In the genomic region with DNA sequence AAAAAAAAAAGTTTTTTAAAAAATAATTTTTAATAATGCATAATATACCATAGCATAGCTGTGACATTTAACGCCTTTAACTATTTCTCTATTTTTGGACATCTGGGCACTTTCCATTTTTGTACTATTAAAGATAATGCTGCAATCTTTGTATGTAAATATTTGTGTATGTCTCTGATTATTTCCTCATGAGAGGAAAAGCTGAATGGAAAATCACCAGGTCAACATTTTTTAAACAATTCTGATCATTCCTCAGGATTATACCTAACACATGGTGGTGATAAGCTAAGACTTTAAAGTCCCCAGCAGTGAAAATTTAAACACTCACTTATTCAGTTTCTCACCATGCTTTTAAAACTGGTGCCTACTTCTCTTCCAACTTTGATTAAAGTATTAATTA, we compare ENCODE assay signal across 1 cellular context.
TF ChIP-seq lines count a peak whose summit lies in the region.

No MANE protein-coding gene starts in this region.

TF ChIP-seq in HepG2, 621 proteins besides CTCF, POLR2A, EP300 and RAD21 (continued from another document):
- peak; percentile 26; the same call in 1 of the 2 replicates for TF ChIP-seq MAFF (IDR thresholded peaks at IDR 0.05; ENCODE audit: low read depth, low read length)
- no peak for TF ChIP-seq ZNF430 (CRISPR knock-in tag; IDR thresholded peaks at IDR 0.05)
- no peak for TF ChIP-seq TAF15 (IDR thresholded peaks at IDR 0.05; ENCODE audit: low read depth, low read length, poor library complexity, severe bottlenecking)
- TF ChIP-seq, protein P1, sequence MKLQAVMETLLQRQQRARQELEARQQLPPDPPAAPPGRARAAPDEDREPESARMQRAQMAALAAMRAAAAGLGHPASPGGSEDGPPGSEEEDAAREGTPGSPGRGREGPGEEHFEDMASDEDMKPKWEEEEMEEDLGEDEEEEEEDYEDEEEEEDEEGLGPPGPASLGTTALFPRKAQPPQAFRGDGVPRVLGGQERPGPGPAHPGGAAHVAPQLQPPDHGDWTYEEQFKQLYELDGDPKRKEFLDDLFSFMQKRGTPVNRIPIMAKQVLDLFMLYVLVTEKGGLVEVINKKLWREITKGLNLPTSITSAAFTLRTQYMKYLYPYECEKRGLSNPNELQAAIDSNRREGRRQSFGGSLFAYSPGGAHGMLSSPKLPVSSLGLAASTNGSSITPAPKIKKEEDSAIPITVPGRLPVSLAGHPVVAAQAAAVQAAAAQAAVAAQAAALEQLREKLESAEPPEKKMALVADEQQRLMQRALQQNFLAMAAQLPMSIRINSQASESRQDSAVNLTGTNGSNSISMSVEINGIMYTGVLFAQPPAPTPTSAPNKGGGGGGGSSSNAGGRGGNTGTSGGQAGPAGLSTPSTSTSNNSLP (IDR thresholded peaks at IDR 0.05; ENCODE audit: low read depth, low read length), result 0 out of 2 replicates have a peak, but pooled peaks have one; percentile 35
- TF ChIP-seq ZNF263 (CRISPR knock-in tag; IDR thresholded peaks at IDR 0.05), result no peak
- TF ChIP-seq, protein P2, sequence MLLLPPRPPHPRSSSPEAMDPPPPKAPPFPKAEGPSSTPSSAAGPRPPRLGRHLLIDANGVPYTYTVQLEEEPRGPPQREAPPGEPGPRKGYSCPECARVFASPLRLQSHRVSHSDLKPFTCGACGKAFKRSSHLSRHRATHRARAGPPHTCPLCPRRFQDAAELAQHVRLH (CRISPR knock-in tag; IDR thresholded peaks at IDR 0.05; ENCODE audit: borderline replicate concordance, low read depth), result no peak
- peak; percentile 42; the same call in 1 of the 2 replicates for TF ChIP-seq SOX5 (CRISPR knock-in tag; IDR thresholded peaks at IDR 0.05; ENCODE audit: borderline replicate concordance)
- no peak for TF ChIP-seq STAT5B (CRISPR knock-in tag; IDR thresholded peaks at IDR 0.05)
- peak; percentile 58; the same call in 1 of the 2 replicates for TF ChIP-seq NFIC (IDR thresholded peaks at IDR 0.05; ENCODE audit: low read length)
- peak; percentile 68 for TF ChIP-seq FOXA3 (CRISPR knock-in tag; IDR thresholded peaks at IDR 0.05)
- TF ChIP-seq TBL1XR1 (IDR thresholded peaks at IDR 0.05; ENCODE audit: borderline replicate concordance, low read length, partially characterized antibody), result no peak
- TF ChIP-seq, protein P3, sequence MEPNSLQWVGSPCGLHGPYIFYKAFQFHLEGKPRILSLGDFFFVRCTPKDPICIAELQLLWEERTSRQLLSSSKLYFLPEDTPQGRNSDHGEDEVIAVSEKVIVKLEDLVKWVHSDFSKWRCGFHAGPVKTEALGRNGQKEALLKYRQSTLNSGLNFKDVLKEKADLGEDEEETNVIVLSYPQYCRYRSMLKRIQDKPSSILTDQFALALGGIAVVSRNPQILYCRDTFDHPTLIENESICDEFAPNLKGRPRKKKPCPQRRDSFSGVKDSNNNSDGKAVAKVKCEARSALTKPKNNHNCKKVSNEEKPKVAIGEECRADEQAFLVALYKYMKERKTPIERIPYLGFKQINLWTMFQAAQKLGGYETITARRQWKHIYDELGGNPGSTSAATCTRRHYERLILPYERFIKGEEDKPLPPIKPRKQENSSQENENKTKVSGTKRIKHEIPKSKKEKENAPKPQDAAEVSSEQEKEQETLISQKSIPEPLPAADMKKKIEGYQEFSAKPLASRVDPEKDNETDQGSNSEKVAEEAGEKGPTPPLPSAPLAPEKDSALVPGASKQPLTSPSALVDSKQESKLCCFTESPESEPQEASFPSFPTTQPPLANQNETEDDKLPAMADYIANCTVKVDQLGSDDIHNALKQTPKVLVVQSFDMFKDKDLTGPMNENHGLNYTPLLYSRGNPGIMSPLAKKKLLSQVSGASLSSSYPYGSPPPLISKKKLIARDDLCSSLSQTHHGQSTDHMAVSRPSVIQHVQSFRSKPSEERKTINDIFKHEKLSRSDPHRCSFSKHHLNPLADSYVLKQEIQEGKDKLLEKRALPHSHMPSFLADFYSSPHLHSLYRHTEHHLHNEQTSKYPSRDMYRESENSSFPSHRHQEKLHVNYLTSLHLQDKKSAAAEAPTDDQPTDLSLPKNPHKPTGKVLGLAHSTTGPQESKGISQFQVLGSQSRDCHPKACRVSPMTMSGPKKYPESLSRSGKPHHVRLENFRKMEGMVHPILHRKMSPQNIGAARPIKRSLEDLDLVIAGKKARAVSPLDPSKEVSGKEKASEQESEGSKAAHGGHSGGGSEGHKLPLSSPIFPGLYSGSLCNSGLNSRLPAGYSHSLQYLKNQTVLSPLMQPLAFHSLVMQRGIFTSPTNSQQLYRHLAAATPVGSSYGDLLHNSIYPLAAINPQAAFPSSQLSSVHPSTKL (CRISPR knock-in tag; IDR thresholded peaks at IDR 0.05), result peak; percentile 37; the same call in 1 of the 2 replicates
- 0 out of 2 replicates have a peak, but pooled peaks have one; percentile 51 for TF ChIP-seq MIXL1 (CRISPR knock-in tag; IDR thresholded peaks at IDR 0.05)
- TF ChIP-seq KDM1A (CRISPR knock-in tag; IDR thresholded peaks at IDR 0.05), result no peak
- peak; percentile 69 for TF ChIP-seq NCOA2 (CRISPR knock-in tag; IDR thresholded peaks at IDR 0.05)
- TF ChIP-seq SOX6 (IDR thresholded peaks at IDR 0.05), result no peak
- TF ChIP-seq SOX6 (CRISPR knock-in tag; IDR thresholded peaks at IDR 0.05), result peak; percentile 50; the same call in 1 of the 2 replicates
- TF ChIP-seq RORA (CRISPR knock-in tag; IDR thresholded peaks at IDR 0.05), result no peak
- no peak for TF ChIP-seq ZFP36 (IDR thresholded peaks at IDR 0.05; ENCODE audit: borderline replicate concordance, low read depth, low read length, partially characterized antibody)
- 0 out of 2 replicates have a peak, but pooled peaks have one; percentile 16 for TF ChIP-seq KAT8 (CRISPR knock-in tag; IDR thresholded peaks at IDR 0.05)
- peak; percentile 51; the same call in 1 of the 2 replicates for TF ChIP-seq GATAD2A (CRISPR knock-in tag; IDR thresholded peaks at IDR 0.05)
- no peak for TF ChIP-seq NKX3-1 (CRISPR knock-in tag; IDR thresholded peaks at IDR 0.05)
- no peak for TF ChIP-seq PITX1 (CRISPR knock-in tag; IDR thresholded peaks at IDR 0.05)
- no peak for TF ChIP-seq JUND (CRISPR knock-in tag; IDR thresholded peaks at IDR 0.05)
- TF ChIP-seq ZFP36L1 (CRISPR knock-in tag; IDR thresholded peaks at IDR 0.05), result no peak
- no peak for TF ChIP-seq ZNF33B (CRISPR knock-in tag; IDR thresholded peaks at IDR 0.05)
- no peak for TF ChIP-seq ZNF7 (CRISPR knock-in tag; IDR thresholded peaks at IDR 0.05)
- TF ChIP-seq ISL2 (CRISPR knock-in tag; IDR thresholded peaks at IDR 0.05), result peak; percentile 51; the same call in 1 of the 2 replicates
- peak; percentile 48; the same call in 1 of the 2 replicates for TF ChIP-seq CEBPB (IDR thresholded peaks at IDR 0.05; ENCODE audit: borderline replicate concordance, low read depth, low read length)
- TF ChIP-seq, protein P4, sequence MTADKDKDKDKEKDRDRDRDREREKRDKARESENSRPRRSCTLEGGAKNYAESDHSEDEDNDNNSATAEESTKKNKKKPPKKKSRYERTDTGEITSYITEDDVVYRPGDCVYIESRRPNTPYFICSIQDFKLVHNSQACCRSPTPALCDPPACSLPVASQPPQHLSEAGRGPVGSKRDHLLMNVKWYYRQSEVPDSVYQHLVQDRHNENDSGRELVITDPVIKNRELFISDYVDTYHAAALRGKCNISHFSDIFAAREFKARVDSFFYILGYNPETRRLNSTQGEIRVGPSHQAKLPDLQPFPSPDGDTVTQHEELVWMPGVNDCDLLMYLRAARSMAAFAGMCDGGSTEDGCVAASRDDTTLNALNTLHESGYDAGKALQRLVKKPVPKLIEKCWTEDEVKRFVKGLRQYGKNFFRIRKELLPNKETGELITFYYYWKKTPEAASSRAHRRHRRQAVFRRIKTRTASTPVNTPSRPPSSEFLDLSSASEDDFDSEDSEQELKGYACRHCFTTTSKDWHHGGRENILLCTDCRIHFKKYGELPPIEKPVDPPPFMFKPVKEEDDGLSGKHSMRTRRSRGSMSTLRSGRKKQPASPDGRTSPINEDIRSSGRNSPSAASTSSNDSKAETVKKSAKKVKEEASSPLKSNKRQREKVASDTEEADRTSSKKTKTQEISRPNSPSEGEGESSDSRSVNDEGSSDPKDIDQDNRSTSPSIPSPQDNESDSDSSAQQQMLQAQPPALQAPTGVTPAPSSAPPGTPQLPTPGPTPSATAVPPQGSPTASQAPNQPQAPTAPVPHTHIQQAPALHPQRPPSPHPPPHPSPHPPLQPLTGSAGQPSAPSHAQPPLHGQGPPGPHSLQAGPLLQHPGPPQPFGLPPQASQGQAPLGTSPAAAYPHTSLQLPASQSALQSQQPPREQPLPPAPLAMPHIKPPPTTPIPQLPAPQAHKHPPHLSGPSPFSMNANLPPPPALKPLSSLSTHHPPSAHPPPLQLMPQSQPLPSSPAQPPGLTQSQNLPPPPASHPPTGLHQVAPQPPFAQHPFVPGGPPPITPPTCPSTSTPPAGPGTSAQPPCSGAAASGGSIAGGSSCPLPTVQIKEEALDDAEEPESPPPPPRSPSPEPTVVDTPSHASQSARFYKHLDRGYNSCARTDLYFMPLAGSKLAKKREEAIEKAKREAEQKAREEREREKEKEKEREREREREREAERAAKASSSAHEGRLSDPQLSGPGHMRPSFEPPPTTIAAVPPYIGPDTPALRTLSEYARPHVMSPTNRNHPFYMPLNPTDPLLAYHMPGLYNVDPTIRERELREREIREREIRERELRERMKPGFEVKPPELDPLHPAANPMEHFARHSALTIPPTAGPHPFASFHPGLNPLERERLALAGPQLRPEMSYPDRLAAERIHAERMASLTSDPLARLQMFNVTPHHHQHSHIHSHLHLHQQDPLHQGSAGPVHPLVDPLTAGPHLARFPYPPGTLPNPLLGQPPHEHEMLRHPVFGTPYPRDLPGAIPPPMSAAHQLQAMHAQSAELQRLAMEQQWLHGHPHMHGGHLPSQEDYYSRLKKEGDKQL (CRISPR knock-in tag; IDR thresholded peaks at IDR 0.05; ENCODE audit: low read depth), result 0 out of 2 replicates have a peak, but pooled peaks have one; percentile 25
- no peak for TF ChIP-seq SOX13 (IDR thresholded peaks at IDR 0.05)
- TF ChIP-seq SOX13 (CRISPR knock-in tag; conservative IDR thresholded peaks at IDR 0.05 in 1 of 2, IDR thresholded peaks at IDR 0.05 in 1 of 2), result peak in 1 of 2 experiments; percentile 61; a peak in 2 of 4 replicates
- peak; percentile 43; the same call in 1 of the 2 replicates for TF ChIP-seq GFI1 (CRISPR knock-in tag; IDR thresholded peaks at IDR 0.05; ENCODE audit: borderline replicate concordance)
- peak; percentile 29; the same call in 1 of the 2 replicates for TF ChIP-seq HMG20A (CRISPR knock-in tag; IDR thresholded peaks at IDR 0.05; ENCODE audit: borderline replicate concordance)
- no peak for TF ChIP-seq RXRA (CRISPR knock-in tag; IDR thresholded peaks at IDR 0.05)
